Comparison of ENCODE assay signal across 10 cellular contexts in the genomic region with DNA sequence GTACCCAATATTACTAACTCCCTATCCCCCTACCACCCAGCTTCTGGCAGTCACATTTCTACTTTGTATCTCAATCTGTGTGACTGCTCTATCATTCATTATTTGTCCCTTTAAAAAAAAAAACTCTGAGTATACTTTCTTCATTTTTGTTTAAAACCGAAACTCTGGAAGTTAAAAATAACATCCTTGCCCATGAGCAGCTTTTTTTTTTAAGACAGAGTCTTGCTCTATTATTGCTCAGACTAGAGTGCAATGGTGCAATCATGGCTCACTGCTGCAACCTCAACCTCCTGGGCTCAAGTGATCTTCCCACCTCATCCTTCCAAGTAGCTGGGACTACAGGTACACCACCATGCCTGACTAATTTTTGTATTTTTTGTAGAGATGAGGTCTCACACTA. TPM values are rescaled to one million over a fixed set of nuclear protein-coding genes. Genes with fewer than 3 reads are reported as not detected.
A peak's percentile ranks its signal among the peaks of the same experiment; 100 is the strongest.
DNase-seq lines count a peak whose midpoint lies in the region; ATAC-seq and TF ChIP-seq lines count a peak whose summit lies in the region.
"Had no signal": no experiment of that assay in that cellular context is flagged by ENCODE, and none has a peak within 500 bp of the region (broad histone marks: within the 10 kb centered on the region; RNA-seq: fewer than 3 reads in every experiment).

No MANE protein-coding gene starts in this region.

- H2AFZ ChIP-seq in OCI-LY3 (ENCODE audit: low read depth, low read length) = no peak overlapping the region

- H3K9me3 ChIP-seq in OCI-LY3 (ENCODE audit: insufficient read depth, low read length) = no peaks in the 10 kb centered on the region

- H3K27ac ChIP-seq in OCI-LY3 (ENCODE audit: low read length) = 0 out of 2 replicates have a peak overlapping the region, but pooled peaks have one; percentile 12

- H3K4me1 ChIP-seq in OCI-LY3 (ENCODE audit: low read length) = peaks cover 26% of the 10 kb centered on the region

- no peak overlapping the region for H3K9ac ChIP-seq in OCI-LY3 (ENCODE audit: low read length)

- TF ChIP-seq CTCF in AG10803 (conservative IDR thresholded peaks at IDR 0.05; ENCODE audit: low read length) = no peak
- TF ChIP-seq CTCF in OCI-LY3 (IDR thresholded peaks at IDR 0.05; ENCODE audit: low read depth, low read length) = no peak

- no peak overlapping the region for H3K4me3 ChIP-seq in AG10803 (ENCODE audit: low read length)
- no peak overlapping the region for H3K4me3 ChIP-seq in OCI-LY3 (ENCODE audit: low read length)

- peak; percentile 73 for DNase-seq in AG10803 (ENCODE audit: low read depth)
- no peak for DNase-seq in left ventricle myocardium superior
- DNase-seq in COLO668 (lab: John Stamatoyannopoulos, UW; ENCODE audit: unreplicated experiment) = no peak
- DNase-seq in SKM-1 (lab: John Stamatoyannopoulos, UW; ENCODE audit: unreplicated experiment) = no peak
- DNase-seq in stimulated activated CD4-positive, alpha-beta T cell treated with anti-CD3 and anti-CD28 coated beads, Interleukin-12 subunit alpha, Interleukin-12 subunit beta, amount 100 ng/mL, for 4 hours = no peak
- DNase-seq in activated CD4-positive, alpha-beta T cell treated with anti-CD3 and anti-CD28 coated beads, Interleukin-2, amount 50 U/mL, for 4 hours = no peak
- DNase-seq: activated CD4-positive, alpha-beta memory T cell treated with anti-CD3 and anti-CD28 coated beads for 36 hours; PC-3 had no signal

- no peaks in the 10 kb centered on the region for H3K27me3 ChIP-seq in OCI-LY3 (ENCODE audit: low read depth, low read length)

- peaks cover 5% of the 10 kb centered on the region for H3K36me3 ChIP-seq in OCI-LY3 (replicated peaks; ENCODE audit: low read depth, low read length)

- ATAC-seq in GM19328 (IDR thresholded peaks at IDR 0.05; ENCODE audit: unreplicated experiment) = peak; percentile 52
- ATAC-seq in left ventricle myocardium superior = peak; percentile 52
- ATAC-seq: PC-3 had no signal

- peaks cover 47% of the 10 kb centered on the region for H4K20me1 ChIP-seq in OCI-LY3 (ENCODE audit: insufficient read depth, low read length)

- intact Hi-C loops in left ventricle myocardium superior (cut with micrococcal nuclease) = no loop called here

- 0 out of 2 replicates have a peak overlapping the region, but pooled peaks have one; percentile 1 for H3K4me2 ChIP-seq in OCI-LY3 (ENCODE audit: low read length)

- H3K79me2 ChIP-seq in OCI-LY3 (ENCODE audit: low read length) = peaks cover 96% of the 10 kb centered on the region

RNA-seq across cellular contexts. Expression of a gene that starts 15.8 kb away (rescaled TPM):
- total RNA-seq in left ventricle myocardium superior = 53.8 TPM
